Comparison of ENCODE assay signal across 19 cellular contexts in the genomic region with DNA sequence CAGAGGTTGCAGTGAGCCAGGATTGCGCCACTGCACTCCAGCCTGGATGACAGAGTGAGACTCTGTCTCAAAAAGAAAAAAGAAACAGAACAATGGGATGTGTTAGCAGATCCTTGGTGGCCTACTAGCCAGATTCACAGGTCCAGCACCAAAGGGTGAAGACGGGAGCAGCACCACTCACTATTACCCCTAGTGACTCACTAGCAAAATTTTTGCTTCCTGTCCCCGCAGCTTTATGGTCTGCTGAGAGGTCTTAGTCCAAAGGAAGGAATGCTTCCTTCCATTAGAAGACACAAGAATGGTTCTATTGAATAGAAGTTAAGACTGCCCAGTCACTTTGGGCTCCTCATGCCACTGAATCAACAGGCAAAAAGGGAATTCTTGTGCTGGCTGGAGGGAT. TPM values are rescaled to one million over a fixed set of nuclear protein-coding genes. Genes with fewer than 3 reads are reported as not detected.
DNase-seq lines count a peak whose midpoint lies in the region; ATAC-seq and TF ChIP-seq lines count a peak whose summit lies in the region.
"Had no signal": no experiment of that assay in that cellular context is flagged by ENCODE, and none has a peak within 500 bp of the region (broad histone marks: within the 10 kb centered on the region; RNA-seq: fewer than 3 reads in every experiment).

No MANE protein-coding gene starts in this region.

- no peak for ATAC-seq in HG03442 (IDR thresholded peaks at IDR 0.05; ENCODE audit: unreplicated experiment)
- ATAC-seq: K562; stimulated activated naive B cell treated with anti-CD40 and anti-IgM and Interleukin-4, amounts not matched to agents 10 μg/mL and 1 μg/mL and 100 μg/mL, for 72 hours; upper lobe of right lung had no signal

- TF ChIP-seq CTCF in BJ (IDR thresholded peaks at IDR 0.05; ENCODE audit: insufficient read depth, low read depth, low read length): no peak
- TF ChIP-seq CTCF in cardiac fibroblast (IDR thresholded peaks at IDR 0.05; ENCODE audit: low read depth, low read length): no peak

- H3K4me3 ChIP-seq in BJ (ENCODE audit: low read depth, low read length) (no peak overlapping the region), cardiac fibroblast (replicated peaks in 1 of 2; ENCODE audit: low read depth in 2 of 2, low read length in 2 of 2) (no peak overlapping the region)
- H3K4me3 ChIP-seq: K562, ovary, smooth muscle cell, upper lobe of right lung had no signal

- POLR2A ChIA-PET in BJ (lab: Charles Lee): no interaction called here

- peak; percentile 30 for DNase-seq in BJ (ENCODE audit: low read depth)
- DNase-seq in HS-5 (ENCODE audit: low read depth): peak; percentile 46
- peak; percentile 11 to 67 for DNase-seq in cardiac fibroblast (ENCODE audit: low read depth in 2 of 2)
- peak; percentile 47 for DNase-seq in kidney tubule cell (ENCODE audit: low spot score)
- no peak for DNase-seq in T-helper 1 cell
- DNase-seq in stimulated activated CD4-positive, alpha-beta T cell treated with anti-CD3 and anti-CD28 coated beads, Interleukin-1b, Interleukin-23, amount 100 ng/mL, for 48 hours: no peak
- no peak for DNase-seq in central memory CD4-positive, alpha-beta T cell
- DNase-seq: activated B cell treated with CpG ODN at 0.5 μM for 24 hours; activated naive CD4-positive, alpha-beta T cell treated with Interleukin-2 at 50 U/mL for 16 hours; endodermal cell; NCI-H1417; NCI-H2227 treated with DMSO at 0.1 percent for 48 hours; ovary; stimulated activated naive B cell treated with anti-CD40 and anti-IgM and Interleukin-4, amounts not matched to agents 10 μg/mL and 1 μg/mL and 100 μg/mL, for 72 hours; SW 1271; upper lobe of right lung had no signal

- CTCF ChIA-PET in BJ (lab: Yijun Ruan, JAX): interaction anchor here (0.9 kb wide), 1 partner anchor 450 kb away, joined by 3 read pairs; no protein-coding TSS in a partner anchor

- H3K36me3 ChIP-seq in BJ (ENCODE audit: control insufficient read depth, insufficient read depth, low read length): no peaks in the 10 kb centered on the region
- H3K36me3 ChIP-seq: ovary, upper lobe of right lung had no signal

- no peaks in the 10 kb centered on the region for H3K27me3 ChIP-seq in BJ (ENCODE audit: control insufficient read depth, insufficient read depth, low read length)
- H3K27me3 ChIP-seq: ovary, upper lobe of right lung had no signal

RNA-seq across cellular contexts. Expression of a gene that starts 35.9 kb away (rescaled TPM):
- polyA plus RNA-seq in BJ (2011; rRNA removed): 11.0 and 12.4 TPM in 2 replicates
- 12.5 and 13.3 TPM in 2 replicates for polyA minus RNA-seq in BJ (2011; rRNA and poly(A)+ RNA removed)

Comparison
In these comparisons a context has a peak if more than half of its experiments do, and no peak if none do; other contexts are left out.
1. DNase-seq: peak in BJ (single experiment), HS-5 (single experiment), cardiac fibroblast (2 of 2) and kidney tubule cell (single experiment); none in T-helper 1 cell (0 of 5), stimulated activated CD4-positive, alpha-beta T cell treated with anti-CD3 and anti-CD28 coated beads, Interleukin-1b, Interleukin-23, amount 100 ng/mL, for 48 hours (single experiment) and central memory CD4-positive, alpha-beta T cell (single experiment).